In genomic region chr14:91267965-91268437, GRCh38 we compare ENCODE assay signal across 1 cellular context.
TF ChIP-seq lines count a peak whose summit lies in the region.

No MANE protein-coding gene starts in this region.

TF ChIP-seq in K562, 482 proteins besides CTCF, POLR2A, EP300 and RAD21 (continued from another document):
- TF ChIP-seq THAP12 (CRISPR knock-in tag; IDR thresholded peaks at IDR 0.05), result no peak
- no peak for TF ChIP-seq NONO (IDR thresholded peaks at IDR 0.05; ENCODE audit: low read depth in 2 of 2, low read length in 1 of 2)
- no peak for TF ChIP-seq RBM17 (IDR thresholded peaks at IDR 0.05; ENCODE audit: borderline replicate concordance, low read depth, low read length)
- TF ChIP-seq FOXJ2 (tag; IDR thresholded peaks at IDR 0.05), result peak; percentile 84; the same call in 1 of the 2 replicates
- TF ChIP-seq TRIM28 (IDR thresholded peaks at IDR 0.05), result no peak
- peak; percentile 50; the same call in 1 of the 2 replicates for TF ChIP-seq PHB2 (IDR thresholded peaks at IDR 0.05; ENCODE audit: low read depth)
- TF ChIP-seq TSHZ1 (CRISPR knock-in tag; IDR thresholded peaks at IDR 0.05), result peak; percentile 92
- peak; percentile 93 for TF ChIP-seq TCF3 (CRISPR knock-in tag; IDR thresholded peaks at IDR 0.05)
- peak; percentile 83 for TF ChIP-seq MTA3 (IDR thresholded peaks at IDR 0.05; ENCODE audit: borderline replicate concordance)
- TF ChIP-seq VEZF1 (CRISPR knock-in tag; IDR thresholded peaks at IDR 0.05), result peak; percentile 80
- TF ChIP-seq PKNOX1 (IDR thresholded peaks at IDR 0.05), result peak; percentile 88
- peak in 1 of 2 experiments; percentile 66; a peak in 2 of 4 replicates for TF ChIP-seq RCOR1 (IDR thresholded peaks at IDR 0.05; ENCODE audit: borderline replicate concordance in 1 of 2, low read depth in 2 of 2, low read length in 2 of 2)
- TF ChIP-seq ZNF395 (CRISPR knock-in tag; IDR thresholded peaks at IDR 0.05), result peak; percentile 100
- no peak for TF ChIP-seq TARDBP (IDR thresholded peaks at IDR 0.05)
- TF ChIP-seq CBFA2T2 (conservative IDR thresholded peaks at IDR 0.05), result peak; percentile 89
- TF ChIP-seq ZNF639 (CRISPR knock-in tag; conservative IDR thresholded peaks at IDR 0.05 in 1 of 2, IDR thresholded peaks at IDR 0.05 in 1 of 2), result peak in 1 of 2 experiments; percentile 99; a peak in 2 of 4 replicates
- peak; percentile 97 for TF ChIP-seq MEF2D (tag; conservative IDR thresholded peaks at IDR 0.05; ENCODE audit: low read depth)
- TF ChIP-seq ID3 (CRISPR knock-in tag; IDR thresholded peaks at IDR 0.05), result peak; percentile 90
- peak; percentile 100 for TF ChIP-seq ID3 (tag; IDR thresholded peaks at IDR 0.05)
- peak; percentile 90 for TF ChIP-seq ZNF444 (CRISPR knock-in tag; IDR thresholded peaks at IDR 0.05)
- TF ChIP-seq SAP30 (IDR thresholded peaks at IDR 0.05; ENCODE audit: borderline replicate concordance, insufficient read depth, low read depth, low read length, poor library complexity, severe bottlenecking), result no peak
- TF ChIP-seq ZBTB11 (CRISPR knock-in tag; IDR thresholded peaks at IDR 0.05), result peak in 1 of 3 experiments; percentile 94; a peak in 2 of 6 replicates
- TF ChIP-seq TRIM25 (IDR thresholded peaks at IDR 0.05; ENCODE audit: borderline replicate concordance), result no peak
- TF ChIP-seq TSC22D4 (tag; IDR thresholded peaks at IDR 0.05), result no peak
- no peak for TF ChIP-seq ZBTB33 (CRISPR knock-in tag; IDR thresholded peaks at IDR 0.05)
- TF ChIP-seq MAX (CRISPR knock-in tag; IDR thresholded peaks at IDR 0.05), result no peak
- TF ChIP-seq ERF (CRISPR knock-in tag; IDR thresholded peaks at IDR 0.05), result peak; percentile 99
- no peak for TF ChIP-seq BRCA1 (IDR thresholded peaks at IDR 0.05)
- no peak for TF ChIP-seq BRCA1 (CRISPR knock-in tag; IDR thresholded peaks at IDR 0.05)
- peak; percentile 58; the same call in 1 of the 2 replicates for TF ChIP-seq JUND (IDR thresholded peaks at IDR 0.05; ENCODE audit: borderline replicate concordance, low read depth, low read length)
- peak; percentile 89; the same call in 2 of the 3 replicates for TF ChIP-seq JUND (tag; IDR thresholded peaks at IDR 0.05; ENCODE audit: borderline replicate concordance, low read depth, low read length)
- no peak for TF ChIP-seq NR3C1 (CRISPR knock-in tag; IDR thresholded peaks at IDR 0.05)
- TF ChIP-seq ZNF121 (CRISPR knock-in tag; conservative IDR thresholded peaks at IDR 0.05), result no peak
- no peak for TF ChIP-seq DNMT1 (IDR thresholded peaks at IDR 0.05)
- TF ChIP-seq ZNF263 (CRISPR knock-in tag; IDR thresholded peaks at IDR 0.05; ENCODE audit: borderline replicate concordance), result no peak
- peak; percentile 95 for TF ChIP-seq E2F3 (CRISPR knock-in tag; IDR thresholded peaks at IDR 0.05)
